In the genomic region with DNA sequence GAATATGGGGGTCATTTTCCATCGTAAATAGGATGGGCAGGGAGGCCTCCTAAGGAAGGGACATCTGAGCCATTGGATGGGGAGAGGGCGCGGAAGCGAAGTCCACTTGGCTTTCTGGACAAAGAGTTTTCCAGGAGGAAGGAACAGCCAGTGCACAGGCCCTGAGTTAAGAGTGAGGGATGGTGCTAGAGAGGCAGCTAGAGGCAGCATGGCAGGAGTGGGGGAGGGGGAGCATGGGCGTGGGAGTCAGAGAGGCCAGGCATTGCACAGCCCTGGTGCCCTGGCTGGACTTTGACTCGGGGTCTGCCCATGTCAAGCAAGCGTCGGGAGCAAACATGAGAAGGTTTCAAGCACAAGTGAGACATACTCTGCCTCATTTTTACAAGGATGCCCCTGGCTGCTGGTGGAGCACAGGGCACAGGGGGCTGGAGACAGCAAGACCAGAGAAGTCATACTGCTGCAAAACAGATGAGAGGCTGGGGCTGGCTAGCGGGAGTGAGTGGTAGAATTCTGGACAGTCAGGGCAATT, we compare ENCODE assay signal across 21 cellular contexts. TPM values are rescaled to one million over a fixed set of nuclear protein-coding genes. Genes with fewer than 3 reads are reported as not detected.
DNase-seq lines count a peak whose midpoint lies in the region; ATAC-seq and TF ChIP-seq lines count a peak whose summit lies in the region.
"Had no signal": no experiment of that assay in that cellular context is flagged by ENCODE, and none has a peak within 500 bp of the region (broad histone marks: within the 10 kb centered on the region; RNA-seq: fewer than 3 reads in every experiment).

No MANE protein-coding gene starts in this region.

- intact Hi-C loops in Calu3 (cut with micrococcal nuclease; ENCODE audit: unreplicated experiment), result no loop called here
- intact Hi-C loops in right lobe of liver (cut with DNase I), result no loop called here

- no peaks in the 10 kb centered on the region for H3K9me3 ChIP-seq in right lobe of liver
- H3K9me3 ChIP-seq: Peyer's patch had no signal

- H3K27ac Mint-ChIP-seq in Calu3 (ENCODE audit: unreplicated experiment) (peak overlapping the region; percentile 18), brain (peak overlapping the region in 3 of 5 experiments; percentile 17 to 43 (median 20)), nephron progenitor cell (no peak overlapping the region)
- peak overlapping the region in 1 of 2 donors; percentile 68 for H3K27ac Mint-ChIP-seq in stimulated activated naive CD8-positive, alpha-beta T cell treated with anti-CD3 and anti-CD28 coated beads, Interleukin-15, amount 100 ng/mL, for 72 hours
- H3K27ac Mint-ChIP-seq: CD4-positive, alpha-beta memory T cell had no signal

- H3K4me1 Mint-ChIP-seq in Calu3 (ENCODE audit: low read depth, unreplicated experiment), result peaks cover 47% of the 10 kb centered on the region
- peaks cover 32% of the 10 kb centered on the region for H3K4me1 Mint-ChIP-seq in brain
- H3K4me1 Mint-ChIP-seq in nephron progenitor cell, result peaks cover 17% of the 10 kb centered on the region
- peaks cover 10% of the 10 kb centered on the region for H3K4me1 Mint-ChIP-seq in stimulated activated naive CD8-positive, alpha-beta T cell treated with anti-CD3 and anti-CD28 coated beads, Interleukin-15, amount 100 ng/mL, for 72 hours

- no peaks in the 10 kb centered on the region for H3K36me3 ChIP-seq in right lobe of liver
- H3K36me3 ChIP-seq: Peyer's patch had no signal

- H3K4me3 Mint-ChIP-seq in Calu3 (ENCODE audit: low read depth, unreplicated experiment) (no peak overlapping the region), brain (no peak overlapping the region), nephron progenitor cell (no peak overlapping the region)
- H3K4me3 Mint-ChIP-seq in stimulated activated naive CD8-positive, alpha-beta T cell treated with anti-CD3 and anti-CD28 coated beads, Interleukin-15, amount 100 ng/mL, for 72 hours, result no peak overlapping the region
- H3K4me3 Mint-ChIP-seq: CD4-positive, alpha-beta memory T cell had no signal

- H3K27me3 Mint-ChIP-seq in Calu3 (ENCODE audit: unreplicated experiment), result no peaks in the 10 kb centered on the region
- H3K27me3 Mint-ChIP-seq in brain, result no peaks in the 10 kb centered on the region
- H3K27me3 Mint-ChIP-seq in nephron progenitor cell (ENCODE audit: low read depth, poor library complexity), result peaks cover 4% of the 10 kb centered on the region
- H3K27me3 Mint-ChIP-seq in stimulated activated naive CD8-positive, alpha-beta T cell treated with anti-CD3 and anti-CD28 coated beads, Interleukin-15, amount 100 ng/mL, for 72 hours, result peaks cover 50% of the 10 kb centered on the region

- no TSS peak for BruUV-seq in Calu3 (replicated peaks; lab: Mats Ljungman, UMichigan)

- peak in 3 of 4 donors; percentile 43 to 60 (median 55) for ATAC-seq in right lobe of liver
- ATAC-seq in stimulated activated naive CD8-positive, alpha-beta T cell treated with anti-CD3 and anti-CD28 coated beads, Interleukin-15, amount 100 ng/mL, for 72 hours, result no peak
- ATAC-seq: GM12878, Right ventricle myocardium inferior had no signal

- H3K27ac ChIP-seq in right lobe of liver (no peak overlapping the region), temporal lobe (ENCODE audit: low read depth, low read length) (peak overlapping the region; percentile 78)
- H3K27ac ChIP-seq: GM23248, KMS-11, Peyer's patch, SK-N-MC had no signal

- TF ChIP-seq CTCF in Calu3 (IDR thresholded peaks at IDR 0.05; ENCODE audit: unreplicated experiment), result no peak
- no peak for TF ChIP-seq CTCF in brain (conservative IDR thresholded peaks at IDR 0.05)
- TF ChIP-seq CTCF in right lobe of liver (IDR thresholded peaks at IDR 0.05), result no peak
- TF ChIP-seq CTCF in nephron progenitor cell (IDR thresholded peaks at IDR 0.05), result no peak

- no peak for TF ChIP-seq POLR2A in right lobe of liver (IDR thresholded peaks at IDR 0.05)

- CTCF ChIA-PET in Calu3 (lab: Charles Lee), result no interaction called here

- DNase-seq in Calu3 (peak; percentile 24), right lobe of liver (peak in 1 of 3 donors; percentile 71), activated gamma-delta T cell (lab: John Stamatoyannopoulos, UW) (no peak), nephron progenitor cell (no peak)
- DNase-seq in stimulated activated naive CD8-positive, alpha-beta T cell treated with anti-CD3 and anti-CD28 coated beads, Interleukin-15, amount 100 ng/mL, for 72 hours, result no peak
- DNase-seq: ACHN; AML-193; CD4-positive, alpha-beta memory T cell; GDM1; GM23248; NCI-H1436 treated with DMSO at 0.1 percent for 48 hours; NCI-H2081; NCI-H510A treated with DMSO at 0.1 percent for 48 hours; NCI-H82; Peyer's patch had no signal

- 100% methylated on average over 2 of the region's 9 CpGs for WGBS in right lobe of liver (ENCODE audit: insufficient coverage, low coverage, low lambda C conversion rate, missing lambda C conversion rate)

- H3K9me3 Mint-ChIP-seq in Calu3 (ENCODE audit: low read depth, unreplicated experiment) (no peaks in the 10 kb centered on the region), brain (peaks cover 0 to 4% (median 0%) of the 10 kb centered on the region in 5 experiments), nephron progenitor cell (no peaks in the 10 kb centered on the region)
- H3K9me3 Mint-ChIP-seq in stimulated activated naive CD8-positive, alpha-beta T cell treated with anti-CD3 and anti-CD28 coated beads, Interleukin-15, amount 100 ng/mL, for 72 hours, result no peaks in the 10 kb centered on the region
- H3K9me3 Mint-ChIP-seq: CD4-positive, alpha-beta memory T cell had no signal

- no peak overlapping the region for H3K4me3 ChIP-seq in right lobe of liver
- H3K4me3 ChIP-seq: GM12878, GM23248, Peyer's patch, SK-N-MC had no signal

- H3K4me1 ChIP-seq in right lobe of liver, result peaks cover 0 to 10% (median 0%) of the 10 kb centered on the region in 4 donors
- H3K4me1 ChIP-seq: Peyer's patch had no signal

- peaks cover 9% of the 10 kb centered on the region for H3K36me3 Mint-ChIP-seq in Calu3 (ENCODE audit: insufficient read depth, unreplicated experiment)
- peaks cover 28% of the 10 kb centered on the region for H3K36me3 Mint-ChIP-seq in brain
- H3K36me3 Mint-ChIP-seq in nephron progenitor cell (ENCODE audit: low read depth), result no peaks in the 10 kb centered on the region
- H3K36me3 Mint-ChIP-seq: CD4-positive, alpha-beta memory T cell had no signal

- no peaks in the 10 kb centered on the region for H3K27me3 ChIP-seq in right lobe of liver
- H3K27me3 ChIP-seq: Peyer's patch had no signal

RNA-seq across cellular contexts. Expression of gene GNAZ, which starts 9.0 kb away (rescaled TPM):
- total RNA-seq in Calu3 (2022) (6.0 and 7.3 TPM in 2 replicates), right lobe of liver (1 to 10 TPM in 2 of 6 experiments, under 1 TPM in 4; 0.15 to 1.5 (median 0.53) TPM), temporal lobe (124 TPM)
- polyA plus RNA-seq in brain (ENCODE audit: insufficient read depth, low read depth, low replicate concordance), result 48.7 TPM

Comparison
In these comparisons a context has a peak if more than half of its experiments do, and no peak if none do; other contexts are left out.
1. RNA of gene GNAZ, which starts 9.0 kb away (total RNA-seq): 124 TPM in temporal lobe (single experiment); 6.0 to 7.3 TPM in Calu3 and 0.15 to 1.5 TPM in right lobe of liver; every median in the first group is over 10 times any median in the second.